Comparison of ENCODE assay signal across 27 cellular contexts in the genomic region with DNA sequence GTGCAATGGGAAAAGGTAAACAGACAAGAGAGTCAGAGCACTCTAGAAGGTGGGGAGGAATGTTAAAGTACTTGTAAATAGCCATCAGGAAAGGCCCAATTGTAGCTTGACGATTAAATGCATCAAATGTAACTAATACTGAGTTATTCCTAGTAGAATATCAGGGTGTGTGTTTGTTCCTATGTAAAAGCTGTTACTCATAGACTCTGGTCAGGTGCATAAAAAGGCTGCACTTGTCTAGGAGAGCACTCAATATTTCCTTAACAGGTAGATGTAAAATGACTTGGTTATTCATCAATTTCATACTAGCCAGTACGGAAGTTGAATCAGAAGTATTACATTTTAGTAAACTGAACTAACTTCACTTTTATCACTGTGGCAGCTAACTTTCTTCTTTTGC.
"Had no signal": no experiment of that assay in that cellular context is flagged by ENCODE, and none has a peak within 500 bp of the region (broad histone marks: within the 10 kb centered on the region; RNA-seq: fewer than 3 reads in every experiment).

No MANE protein-coding gene starts in this region.

- H2AFZ ChIP-seq: parathyroid adenoma had no signal

- ATAC-seq: natural killer cell treated with Interleukin-12 subunit alpha and Interleukin-12 subunit beta and Interleukin-15 and Interleukin-18, amount 100 ng/mL, for 72 hours; psoas muscle; right cardiac atrium; stimulated activated effector memory CD8-positive, alpha-beta T cell treated with anti-CD3 and anti-CD28 coated beads, Interleukin-12 subunit alpha, Interleukin-12 subunit beta, amount 100 ng/mL, for 72 hours; stimulated activated naive B cell treated with anti-CD40 and anti-IgM and Interleukin-4, amounts not matched to agents 10 μg/mL and 1 μg/mL and 100 μg/mL, for 72 hours had no signal

- H3K4me3 ChIP-seq: ovary, psoas muscle, right lobe of liver, sigmoid colon, stomach, thoracic aorta, thyroid gland, tibial nerve, upper lobe of left lung, vagina had no signal

- H3K9me3 ChIP-seq: neutrophil, ovary, psoas muscle, right lobe of liver, sigmoid colon, stomach, thoracic aorta, thyroid gland, tibial nerve, upper lobe of left lung, vagina had no signal

- FAIRE-seq: small intestine, urothelium cell line had no signal

- H3K79me2 ChIP-seq: parathyroid adenoma had no signal

- H3K27me3 ChIP-seq: neutrophil, ovary, right lobe of liver, sigmoid colon, stomach, thyroid gland, tibial nerve, upper lobe of left lung, vagina had no signal

- H3K9ac ChIP-seq: parathyroid adenoma had no signal

- DNase-seq: nephron progenitor cell; nucleus accumbens; ovary; posterior cingulate gyrus; psoas muscle; right cardiac atrium; right lobe of liver; sigmoid colon; small intestine; stimulated activated CD4-positive, alpha-beta T cell treated with anti-CD3 and anti-CD28 coated beads, Interleukin-15, amount 100 ng/mL, for 24 hours; stimulated activated CD4-positive, alpha-beta T cell treated with anti-CD3 and anti-CD28 coated beads, Interleukin-2, amount 100 ng/mL, for 24 hours; stimulated activated CD4-positive, alpha-beta T cell treated with anti-CD3 and anti-CD28 coated beads, Interleukin-2, amount 100 ng/mL, for 48 hours; stimulated activated CD4-positive, alpha-beta T cell treated with anti-CD3 and anti-CD28 coated beads, Interleukin-4, amount 100 ng/mL, for 24 hours; stimulated activated naive B cell treated with anti-CD40 and anti-IgM and Interleukin-4, amounts not matched to agents 10 μg/mL and 1 μg/mL and 100 μg/mL, for 72 hours; stimulated activated naive CD4-positive, alpha-beta T cell treated with Interleukin-2 at 50 U/mL for 16 hours; stomach; thyroid gland; trophoblast cell had no signal

- H3K27ac ChIP-seq: neutrophil, ovary, parathyroid adenoma, psoas muscle, right lobe of liver, sigmoid colon, stomach, thoracic aorta, thyroid gland, tibial nerve, upper lobe of left lung, vagina had no signal

- H3K4me1 ChIP-seq: parathyroid adenoma, psoas muscle, sigmoid colon, thyroid gland, vagina had no signal

- H3K36me3 ChIP-seq: neutrophil, ovary, right lobe of liver, sigmoid colon, stomach, thoracic aorta, thyroid gland, tibial nerve, upper lobe of left lung, vagina had no signal
